13 cellular contexts compared by ENCODE assay signal in genomic region chr10:26334232-26334931, GRCh38.
DNase-seq lines count a peak whose midpoint lies in the region; ATAC-seq and TF ChIP-seq lines count a peak whose summit lies in the region.
"Had no signal": no experiment of that assay in that cellular context is flagged by ENCODE, and none has a peak within 500 bp of the region (broad histone marks: within the 10 kb centered on the region; RNA-seq: fewer than 3 reads in every experiment).

No MANE protein-coding gene starts in this region.

- H3F3A ChIP-seq in DOHH2 (ENCODE audit: control insufficient read depth, insufficient read depth) = no peaks in the 10 kb centered on the region; the same call in 1 of the 2 replicates

- H3K79me2 ChIP-seq in DOHH2 (ENCODE audit: control insufficient read depth, low read length) (no peaks in the 10 kb centered on the region), OCI-LY7 (ENCODE audit: insufficient read depth, low read depth, low read length) (no peaks in the 10 kb centered on the region)

- peak overlapping the region; percentile 98; the same call in 1 of the 2 replicates for H2AFZ ChIP-seq in OCI-LY7 (ENCODE audit: low read length)

- intact Hi-C loops in OCI-LY7 (cut with micrococcal nuclease; ENCODE audit: unreplicated experiment) = loop anchor here (2.0 kb wide), 2 partner anchors 38 to 392 kb away; no protein-coding TSS in a partner anchor

- no TSS peak for BruUV-seq in OCI-LY7 (replicated peaks; lab: Mats Ljungman, UMichigan)

- H3K4me3 ChIP-seq in DOHH2 (ENCODE audit: low read length) = no peak overlapping the region
- no peak overlapping the region for H3K4me3 ChIP-seq in OCI-LY7 (ENCODE audit: low read depth, low read length, poor library complexity, severe bottlenecking)

- peaks cover 8% of the 10 kb centered on the region for H3K36me3 Mint-ChIP-seq in stimulated activated memory B cell treated with anti-CD40 and anti-IgM and Interleukin-4, amounts not matched to agents 10 μg/mL and 1 μg/mL and 100 μg/mL, for 72 hours

- H3K27me3 Mint-ChIP-seq in stimulated activated memory B cell treated with anti-CD40 and anti-IgM and Interleukin-4, amounts not matched to agents 10 μg/mL and 1 μg/mL and 100 μg/mL, for 72 hours = no peaks in the 10 kb centered on the region

- no peaks in the 10 kb centered on the region for H4K20me1 ChIP-seq in DOHH2 (ENCODE audit: control insufficient read depth, insufficient read depth, low read depth, low read length)
- no peaks in the 10 kb centered on the region for H4K20me1 ChIP-seq in OCI-LY7 (ENCODE audit: insufficient read depth, low read length)

- H3K27ac Mint-ChIP-seq in stimulated activated memory B cell treated with anti-CD40 and anti-IgM and Interleukin-4, amounts not matched to agents 10 μg/mL and 1 μg/mL and 100 μg/mL, for 72 hours = peak overlapping the region; percentile 82
- H3K27ac Mint-ChIP-seq: T-helper 1 cell treated with Interleukin-12 subunit alpha and Interleukin-12 subunit beta and Interleukin-4 antibody, amounts not matched to agents 30 μg/mL and 1 μg/mL, for 36 hours had no signal

- no peaks in the 10 kb centered on the region for H3K9me2 ChIP-seq in DOHH2 (replicated peaks; ENCODE audit: control insufficient read depth, low read length)
- H3K9me2 ChIP-seq in OCI-LY7 (ENCODE audit: insufficient read depth, low read length) = no peaks in the 10 kb centered on the region

- ATAC-seq in stimulated activated memory B cell treated with anti-CD40 and anti-IgM and Interleukin-4, amounts not matched to agents 10 μg/mL and 1 μg/mL and 100 μg/mL, for 72 hours = no peak
- no peak for ATAC-seq in HG03432 (IDR thresholded peaks at IDR 0.05; ENCODE audit: unreplicated experiment)

- peaks cover 6% of the 10 kb centered on the region for H3K4me1 Mint-ChIP-seq in stimulated activated memory B cell treated with anti-CD40 and anti-IgM and Interleukin-4, amounts not matched to agents 10 μg/mL and 1 μg/mL and 100 μg/mL, for 72 hours

- H3K9me3 Mint-ChIP-seq in stimulated activated memory B cell treated with anti-CD40 and anti-IgM and Interleukin-4, amounts not matched to agents 10 μg/mL and 1 μg/mL and 100 μg/mL, for 72 hours = peaks cover 10% of the 10 kb centered on the region

- peak; percentile 3 for DNase-seq in ACHN
- DNase-seq in OCI-LY7 (ENCODE audit: low spot score) = peak; percentile 46
- DNase-seq in NCI-H526 treated with DMSO at 0.1 percent for 48 hours (lab: John Stamatoyannopoulos, UW) = no peak
- no peak for DNase-seq in midbrain (lab: John Stamatoyannopoulos, UW)
- DNase-seq: NCI-H226, NCI-H510A had no signal

- H3K4me2 ChIP-seq in DOHH2 (ENCODE audit: low read length) = peak overlapping the region; percentile 89; the same call in 1 of the 2 replicates
- H3K4me2 ChIP-seq in OCI-LY7 (ENCODE audit: low read length) = no peak overlapping the region

- no peak overlapping the region for H3K4me3 Mint-ChIP-seq in stimulated activated memory B cell treated with anti-CD40 and anti-IgM and Interleukin-4, amounts not matched to agents 10 μg/mL and 1 μg/mL and 100 μg/mL, for 72 hours

- H3K27ac ChIP-seq in DOHH2 (ENCODE audit: low read depth, low read length) (no peak overlapping the region), OCI-LY7 (ENCODE audit: low read depth, low read length, poor library complexity, severe bottlenecking) (no peak overlapping the region)
- H3K27ac ChIP-seq: HL-60, SK-N-MC had no signal

- POLR2A ChIA-PET in OCI-LY7 (lab: Charles Lee) = interaction anchor here (0.6 to 1.4 kb wide), 4 partner anchors 21 to 381 kb away, joined by 3 to 4 read pairs (median 4); no protein-coding TSS in a partner anchor

- CTCF ChIA-PET in OCI-LY7 (lab: Charles Lee; ENCODE audit: unreplicated experiment) = no interaction called here

- H3K27me3 ChIP-seq in DOHH2 (ENCODE audit: control insufficient read depth, low read length) = no peaks in the 10 kb centered on the region
- H3K27me3 ChIP-seq: Peyer's patch had no signal

- H3K9me3 ChIP-seq in DOHH2 (ENCODE audit: control insufficient read depth, insufficient read depth, low read length) (no peaks in the 10 kb centered on the region), OCI-LY7 (ENCODE audit: low read length) (peaks cover 28% of the 10 kb centered on the region; the same call in 1 of the 2 replicates)
- H3K9me3 ChIP-seq: Peyer's patch had no signal

- H3K4me1 ChIP-seq in DOHH2 (ENCODE audit: control insufficient read depth, low read length) (peaks cover 31% of the 10 kb centered on the region), OCI-LY7 (ENCODE audit: insufficient read depth, low read length, poor library complexity, severe bottlenecking) (peaks cover 12% of the 10 kb centered on the region)
- H3K4me1 ChIP-seq: Peyer's patch had no signal

- H3K36me3 ChIP-seq in DOHH2 (ENCODE audit: control insufficient read depth, low read length) (no peaks in the 10 kb centered on the region), OCI-LY7 (ENCODE audit: insufficient read depth, low read length) (no peaks in the 10 kb centered on the region; the same call in 1 of the 2 replicates)
- H3K36me3 ChIP-seq: Peyer's patch had no signal

- TF ChIP-seq CTCF in DOHH2 (IDR thresholded peaks at IDR 0.05; ENCODE audit: low read depth, low read length, poor library complexity, severe bottlenecking) (no peak), OCI-LY7 (conservative IDR thresholded peaks at IDR 0.05; ENCODE audit: low read length) (no peak)

- in situ Hi-C loops in ACHN (cut with HindIII; ENCODE audit: low pct_ligation_motif_present, low pct_unique_long_range_greater_than_20kb, low sequenced_read_pairs) = no loop called here

Comparison
In these comparisons a context has a peak if more than half of its experiments do, and no peak if none do; other contexts are left out.
1. DNase-seq: peak in ACHN (single experiment) and OCI-LY7 (single experiment); none in NCI-H526 treated with DMSO at 0.1 percent for 48 hours (single experiment) and midbrain (single experiment).